ENCODE assay signal across 8 cellular contexts in the genomic region with DNA sequence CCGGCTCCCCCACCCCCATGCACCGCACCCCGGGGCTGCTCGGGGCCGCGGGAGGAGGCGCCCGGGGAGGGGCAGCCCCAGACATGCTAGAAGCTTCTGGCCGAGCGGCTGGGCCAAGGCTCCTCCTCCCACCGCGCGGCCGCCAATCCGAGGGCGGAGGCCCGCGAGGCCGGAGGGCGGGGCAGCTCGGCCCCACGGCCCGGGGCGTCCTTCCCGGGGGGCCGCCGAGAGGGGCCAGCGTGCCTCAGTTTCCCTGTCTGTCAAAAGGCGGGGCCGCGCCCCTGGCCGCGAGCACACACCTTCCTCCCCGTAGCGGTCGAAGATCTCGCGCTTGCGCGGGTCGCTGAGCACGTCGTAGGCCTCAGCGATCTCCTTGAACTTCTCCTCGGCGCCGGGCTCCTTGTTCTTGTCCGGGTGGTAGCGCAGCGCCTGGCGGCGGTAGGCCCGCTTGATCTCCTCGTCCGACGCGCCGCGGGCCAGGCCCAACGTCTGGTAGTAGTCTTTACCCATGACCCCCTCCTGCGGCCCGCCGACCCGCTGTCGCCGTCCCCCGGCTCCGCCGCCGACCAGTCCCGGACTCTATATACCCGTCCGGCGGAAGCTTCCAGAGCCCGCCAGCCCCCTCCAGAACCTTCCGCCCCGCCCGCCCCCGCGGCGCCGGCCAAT. TPM values are rescaled to one million over a fixed set of nuclear protein-coding genes. Genes with fewer than 3 reads are reported as not detected.
DNase-seq lines count a peak whose midpoint lies in the region; ATAC-seq lines count a peak whose summit lies in the region.

A gene (minus strand): TSS at position 558 of the 666 bp plus-strand sequence. CDS start 48 bp downstream, at position 510.

- CTCF ChIA-PET in naive thymus-derived CD4-positive, alpha-beta T cell (lab: Charles Lee), result interaction anchor here (0.6 to 10.7 kb wide), 7 partner anchors 8 to 94 kb away, joined by 3 to 73 read pairs (median 5); a partner anchor contains a TSS

- peaks cover 0 to 2% (median 0%) of the 10 kb centered on the region in 5 donors for H3K27me3 Mint-ChIP-seq in naive thymus-derived CD4-positive, alpha-beta T cell

- peaks cover 52% of the 10 kb centered on the region for H4K20me1 ChIP-seq in BLaER1

- peaks cover 13 to 36% (median 28%) of the 10 kb centered on the region in 5 donors for H3K36me3 Mint-ChIP-seq in naive thymus-derived CD4-positive, alpha-beta T cell

- POLR2A ChIA-PET in naive thymus-derived CD4-positive, alpha-beta T cell (lab: Charles Lee), result interaction anchor here (0.6 to 34.0 kb wide), 25 partner anchors 10 to 862 kb away, joined by 3 to 1101 read pairs (median 4); a partner anchor contains a TSS

- H3K27ac ChIP-seq in BLaER1, result peak within 1 kb of the TSS; percentile 96
- peak within 1 kb of the TSS; percentile 97 for H3K27ac ChIP-seq in naive thymus-derived CD4-positive, alpha-beta T cell (ENCODE audit: low read depth, low read length)

- peak within 1 kb of the TSS; percentile 98 for H3K4me3 ChIP-seq in BLaER1
- H3K4me3 ChIP-seq in naive thymus-derived CD4-positive, alpha-beta T cell (ENCODE audit: low read length), result peak within 1 kb of the TSS; percentile 73

- peaks cover 39% of the 10 kb centered on the region for H3K36me3 ChIP-seq in BLaER1
- H3K36me3 ChIP-seq in naive thymus-derived CD4-positive, alpha-beta T cell (ENCODE audit: control insufficient read depth in 2 of 3, insufficient read depth in 3 of 3, low read length in 3 of 3), result peaks cover 15 to 43% (median 22%) of the 10 kb centered on the region in 3 experiments

- intact Hi-C loops in naive thymus-derived CD4-positive, alpha-beta T cell (cut with micrococcal nuclease), result loop anchor here (1.0 to 5.0 kb wide), 10 partner anchors 11 to 1727 kb away; a partner anchor contains a TSS

- peaks cover 68% of the 10 kb centered on the region for H3K4me1 ChIP-seq in BLaER1
- peaks cover 57 to 64% of the 10 kb centered on the region in 2 donors for H3K4me1 ChIP-seq in naive thymus-derived CD4-positive, alpha-beta T cell (ENCODE audit: control insufficient read depth in 2 of 2, insufficient read depth in 2 of 2, low read length in 2 of 2)

- H3K27ac Mint-ChIP-seq in naive thymus-derived CD4-positive, alpha-beta T cell, result peak within 1 kb of the TSS; percentile 92 to 100 (median 98)

- H3K27me3 ChIP-seq in BLaER1, result no peaks in the 10 kb centered on the region
- H3K27me3 ChIP-seq in naive thymus-derived CD4-positive, alpha-beta T cell (ENCODE audit: control insufficient read depth in 2 of 2, insufficient read depth in 2 of 2, low read length in 2 of 2), result no peaks in the 10 kb centered on the region

- H3K9me3 ChIP-seq in BLaER1, result no peaks in the 10 kb centered on the region
- no peaks in the 10 kb centered on the region for H3K9me3 ChIP-seq in naive thymus-derived CD4-positive, alpha-beta T cell (ENCODE audit: control insufficient read depth in 2 of 3, low read length in 3 of 3)

- peaks cover 42 to 80% (median 72%) of the 10 kb centered on the region in 7 donors for H3K4me1 Mint-ChIP-seq in naive thymus-derived CD4-positive, alpha-beta T cell

- H3K4me2 ChIP-seq in BLaER1, result peak within 1 kb of the TSS; percentile 98

- DNase-seq in NOMO-1 treated with dmso at 0.1 percent for 144 hours (lab: John Stamatoyannopoulos, UW; ENCODE audit: unreplicated experiment), result peak; percentile 64
- peak; percentile 23 to 54 for DNase-seq in activated T-helper 1 cell treated with anti-CD3 and anti-CD28 coated beads, Interleukin-2, amount 50 U/mL, for 16 hours (ENCODE audit: low read depth in 1 of 2, low spot score in 1 of 2)
- DNase-seq in fibroblast of peridontal ligament (ENCODE audit: extremely low read depth), result peak; percentile 64
- peak in 2 of 9 donors; percentile 53 to 86 for DNase-seq in naive thymus-derived CD4-positive, alpha-beta T cell
- peak; percentile 81 for DNase-seq in superior temporal gyrus (ENCODE audit: extremely low spot score)

- peaks cover 0 to 19% (median 0%) of the 10 kb centered on the region in 11 donors for H3K9me3 Mint-ChIP-seq in naive thymus-derived CD4-positive, alpha-beta T cell

- peak within 1 kb of the TSS; percentile 93 to 99 (median 96) for H3K4me3 Mint-ChIP-seq in naive thymus-derived CD4-positive, alpha-beta T cell

- ATAC-seq in GM18907 (IDR thresholded peaks at IDR 0.05; ENCODE audit: unreplicated experiment) (peak; percentile 69), HG03097 (IDR thresholded peaks at IDR 0.05; ENCODE audit: low FRiP score, unreplicated experiment) (peak; percentile 71)
- ATAC-seq in naive thymus-derived CD4-positive, alpha-beta T cell, result peak; percentile 33

- H3K9ac ChIP-seq in BLaER1, result peak within 1 kb of the TSS; percentile 98

RNA-seq across cellular contexts. Expression of the gene that starts here (rescaled TPM):
- total RNA-seq in naive thymus-derived CD4-positive, alpha-beta T cell, result 100 to 1,000 TPM in 4 of 5 experiments, 10 to 100 TPM in 1; 87.4 to 574 (median 177) TPM
- 100 to 1,000 TPM; 221 to 307 TPM for polyA plus RNA-seq in naive thymus-derived CD4-positive, alpha-beta T cell
